ENCODE assay signal across 1 cellular context in the genomic region with DNA sequence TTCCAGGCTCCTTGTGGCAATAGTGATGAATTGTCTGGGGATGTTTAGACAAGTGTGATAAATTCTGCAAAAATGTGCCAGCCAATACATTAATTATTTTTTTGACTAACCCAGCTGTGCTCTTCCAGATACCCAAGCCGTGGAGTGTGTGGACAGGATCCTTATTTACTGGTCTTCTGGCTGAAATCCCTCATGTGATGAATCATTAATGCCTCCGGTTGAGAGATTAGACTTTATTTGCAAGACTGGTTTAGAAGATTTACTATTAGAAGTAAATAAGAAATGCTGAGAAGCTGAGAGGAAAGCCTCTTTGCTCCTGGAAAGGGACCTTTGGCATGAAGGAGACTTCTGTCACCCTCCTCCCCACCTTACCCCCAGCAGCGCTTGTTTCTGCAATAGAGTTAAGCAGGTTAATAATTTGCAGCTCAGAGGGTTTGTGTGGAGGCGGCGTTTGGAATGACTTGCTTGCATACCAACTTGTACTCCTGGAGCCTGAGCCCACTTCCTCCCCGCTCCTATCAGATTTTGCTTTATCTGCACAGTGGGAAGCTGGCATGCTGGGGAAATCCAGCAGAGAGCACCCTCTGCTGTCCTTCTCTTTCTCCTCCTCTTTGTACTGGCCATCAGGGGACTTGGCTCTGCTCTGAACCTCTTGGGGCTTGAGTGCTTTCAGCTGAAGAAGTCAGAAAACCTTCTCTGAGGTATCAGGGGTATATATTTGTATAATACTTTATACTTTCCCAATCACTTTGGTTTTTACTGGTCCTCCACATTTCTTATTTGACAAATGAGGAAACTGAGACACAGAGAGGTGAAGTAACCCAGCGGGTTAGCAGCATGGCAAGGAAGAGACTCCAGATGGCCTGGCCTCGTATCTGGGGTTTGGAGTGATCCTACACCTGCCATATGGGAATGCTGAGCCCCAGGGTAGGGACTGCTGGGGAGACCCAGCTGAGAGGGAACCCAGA.
TF ChIP-seq lines count a peak whose summit lies in the region.

No MANE protein-coding gene starts in this region.

TF ChIP-seq in HepG2, 621 proteins besides CTCF, POLR2A, EP300 and RAD21 (continued from another document and continues in another):
- TF ChIP-seq, protein P1, sequence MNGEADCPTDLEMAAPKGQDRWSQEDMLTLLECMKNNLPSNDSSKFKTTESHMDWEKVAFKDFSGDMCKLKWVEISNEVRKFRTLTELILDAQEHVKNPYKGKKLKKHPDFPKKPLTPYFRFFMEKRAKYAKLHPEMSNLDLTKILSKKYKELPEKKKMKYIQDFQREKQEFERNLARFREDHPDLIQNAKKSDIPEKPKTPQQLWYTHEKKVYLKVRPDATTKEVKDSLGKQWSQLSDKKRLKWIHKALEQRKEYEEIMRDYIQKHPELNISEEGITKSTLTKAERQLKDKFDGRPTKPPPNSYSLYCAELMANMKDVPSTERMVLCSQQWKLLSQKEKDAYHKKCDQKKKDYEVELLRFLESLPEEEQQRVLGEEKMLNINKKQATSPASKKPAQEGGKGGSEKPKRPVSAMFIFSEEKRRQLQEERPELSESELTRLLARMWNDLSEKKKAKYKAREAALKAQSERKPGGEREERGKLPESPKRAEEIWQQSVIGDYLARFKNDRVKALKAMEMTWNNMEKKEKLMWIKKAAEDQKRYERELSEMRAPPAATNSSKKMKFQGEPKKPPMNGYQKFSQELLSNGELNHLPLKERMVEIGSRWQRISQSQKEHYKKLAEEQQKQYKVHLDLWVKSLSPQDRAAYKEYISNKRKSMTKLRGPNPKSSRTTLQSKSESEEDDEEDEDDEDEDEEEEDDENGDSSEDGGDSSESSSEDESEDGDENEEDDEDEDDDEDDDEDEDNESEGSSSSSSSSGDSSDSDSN (CRISPR knock-in tag; IDR thresholded peaks at IDR 0.05): peak; percentile 50
- TF ChIP-seq, protein P2, sequence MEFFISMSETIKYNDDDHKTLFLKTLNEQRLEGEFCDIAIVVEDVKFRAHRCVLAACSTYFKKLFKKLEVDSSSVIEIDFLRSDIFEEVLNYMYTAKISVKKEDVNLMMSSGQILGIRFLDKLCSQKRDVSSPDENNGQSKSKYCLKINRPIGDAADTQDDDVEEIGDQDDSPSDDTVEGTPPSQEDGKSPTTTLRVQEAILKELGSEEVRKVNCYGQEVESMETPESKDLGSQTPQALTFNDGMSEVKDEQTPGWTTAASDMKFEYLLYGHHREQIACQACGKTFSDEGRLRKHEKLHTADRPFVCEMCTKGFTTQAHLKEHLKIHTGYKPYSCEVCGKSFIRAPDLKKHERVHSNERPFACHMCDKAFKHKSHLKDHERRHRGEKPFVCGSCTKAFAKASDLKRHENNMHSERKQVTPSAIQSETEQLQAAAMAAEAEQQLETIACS (CRISPR knock-in tag; IDR thresholded peaks at IDR 0.05): no peak
- TF ChIP-seq, protein P3, sequence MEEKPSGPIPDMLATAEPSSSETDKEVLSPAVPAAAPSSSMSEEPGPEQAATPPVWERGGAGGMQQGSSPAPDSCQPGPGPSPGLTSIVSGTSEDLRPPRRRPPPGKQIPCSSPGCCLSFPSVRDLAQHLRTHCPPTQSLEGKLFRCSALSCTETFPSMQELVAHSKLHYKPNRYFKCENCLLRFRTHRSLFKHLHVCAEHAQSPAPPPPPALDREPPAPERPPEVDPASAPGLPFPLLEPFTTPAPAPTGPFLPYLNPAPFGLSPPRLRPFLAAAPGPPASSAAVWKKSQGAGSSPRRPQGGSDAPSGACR (CRISPR knock-in tag; IDR thresholded peaks at IDR 0.05): 0 out of 2 replicates have a peak, but pooled peaks have one; percentile 37
- TF ChIP-seq TCF7 (IDR thresholded peaks at IDR 0.05; ENCODE audit: low read depth): no peak
- TF ChIP-seq CREB1 (IDR thresholded peaks at IDR 0.05): no peak
- TF ChIP-seq CREB1 (CRISPR knock-in tag; IDR thresholded peaks at IDR 0.05): no peak
- TF ChIP-seq WIZ (CRISPR knock-in tag; IDR thresholded peaks at IDR 0.05): 0 out of 2 replicates have a peak, but pooled peaks have one; percentile 38
- TF ChIP-seq MXI1 (IDR thresholded peaks at IDR 0.05; ENCODE audit: borderline replicate concordance, low read depth, low read length): no peak; the same call in 2 of the 3 replicates
- TF ChIP-seq FOXJ3 (CRISPR knock-in tag; IDR thresholded peaks at IDR 0.05; ENCODE audit: borderline replicate concordance): peak; percentile 21; the same call in 1 of the 2 replicates
- TF ChIP-seq, protein P4, sequence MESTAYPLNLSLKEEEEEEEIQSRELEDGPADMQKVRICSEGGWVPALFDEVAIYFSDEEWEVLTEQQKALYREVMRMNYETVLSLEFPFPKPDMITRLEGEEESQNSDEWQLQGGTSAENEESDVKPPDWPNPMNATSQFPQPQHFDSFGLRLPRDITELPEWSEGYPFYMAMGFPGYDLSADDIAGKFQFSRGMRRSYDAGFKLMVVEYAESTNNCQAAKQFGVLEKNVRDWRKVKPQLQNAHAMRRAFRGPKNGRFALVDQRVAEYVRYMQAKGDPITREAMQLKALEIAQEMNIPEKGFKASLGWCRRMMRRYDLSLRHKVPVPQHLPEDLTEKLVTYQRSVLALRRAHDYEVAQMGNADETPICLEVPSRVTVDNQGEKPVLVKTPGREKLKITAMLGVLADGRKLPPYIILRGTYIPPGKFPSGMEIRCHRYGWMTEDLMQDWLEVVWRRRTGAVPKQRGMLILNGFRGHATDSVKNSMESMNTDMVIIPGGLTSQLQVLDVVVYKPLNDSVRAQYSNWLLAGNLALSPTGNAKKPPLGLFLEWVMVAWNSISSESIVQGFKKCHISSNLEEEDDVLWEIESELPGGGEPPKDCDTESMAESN (CRISPR knock-in tag; conservative IDR thresholded peaks at IDR 0.05): 0 out of 2 replicates have a peak, but pooled peaks have one; percentile 64
- TF ChIP-seq KLF6 (CRISPR knock-in tag; IDR thresholded peaks at IDR 0.05): peak; percentile 47; the same call in 1 of the 2 replicates
- TF ChIP-seq NFIB (CRISPR knock-in tag; IDR thresholded peaks at IDR 0.05; ENCODE audit: borderline replicate concordance): no peak
- TF ChIP-seq, protein P5, sequence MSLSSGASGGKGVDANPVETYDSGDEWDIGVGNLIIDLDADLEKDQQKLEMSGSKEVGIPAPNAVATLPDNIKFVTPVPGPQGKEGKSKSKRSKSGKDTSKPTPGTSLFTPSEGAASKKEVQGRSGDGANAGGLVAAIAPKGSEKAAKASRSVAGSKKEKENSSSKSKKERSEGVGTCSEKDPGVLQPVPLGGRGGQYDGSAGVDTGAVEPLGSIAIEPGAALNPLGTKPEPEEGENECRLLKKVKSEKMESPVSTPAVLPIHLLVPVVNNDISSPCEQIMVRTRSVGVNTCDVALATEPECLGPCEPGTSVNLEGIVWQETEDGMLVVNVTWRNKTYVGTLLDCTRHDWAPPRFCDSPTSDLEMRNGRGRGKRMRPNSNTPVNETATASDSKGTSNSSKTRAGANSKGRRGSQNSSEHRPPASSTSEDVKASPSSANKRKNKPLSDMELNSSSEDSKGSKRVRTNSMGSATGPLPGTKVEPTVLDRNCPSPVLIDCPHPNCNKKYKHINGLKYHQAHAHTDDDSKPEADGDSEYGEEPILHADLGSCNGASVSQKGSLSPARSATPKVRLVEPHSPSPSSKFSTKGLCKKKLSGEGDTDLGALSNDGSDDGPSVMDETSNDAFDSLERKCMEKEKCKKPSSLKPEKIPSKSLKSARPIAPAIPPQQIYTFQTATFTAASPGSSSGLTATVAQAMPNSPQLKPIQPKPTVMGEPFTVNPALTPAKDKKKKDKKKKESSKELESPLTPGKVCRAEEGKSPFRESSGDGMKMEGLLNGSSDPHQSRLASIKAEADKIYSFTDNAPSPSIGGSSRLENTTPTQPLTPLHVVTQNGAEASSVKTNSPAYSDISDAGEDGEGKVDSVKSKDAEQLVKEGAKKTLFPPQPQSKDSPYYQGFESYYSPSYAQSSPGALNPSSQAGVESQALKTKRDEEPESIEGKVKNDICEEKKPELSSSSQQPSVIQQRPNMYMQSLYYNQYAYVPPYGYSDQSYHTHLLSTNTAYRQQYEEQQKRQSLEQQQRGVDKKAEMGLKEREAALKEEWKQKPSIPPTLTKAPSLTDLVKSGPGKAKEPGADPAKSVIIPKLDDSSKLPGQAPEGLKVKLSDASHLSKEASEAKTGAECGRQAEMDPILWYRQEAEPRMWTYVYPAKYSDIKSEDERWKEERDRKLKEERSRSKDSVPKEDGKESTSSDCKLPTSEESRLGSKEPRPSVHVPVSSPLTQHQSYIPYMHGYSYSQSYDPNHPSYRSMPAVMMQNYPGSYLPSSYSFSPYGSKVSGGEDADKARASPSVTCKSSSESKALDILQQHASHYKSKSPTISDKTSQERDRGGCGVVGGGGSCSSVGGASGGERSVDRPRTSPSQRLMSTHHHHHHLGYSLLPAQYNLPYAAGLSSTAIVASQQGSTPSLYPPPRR (CRISPR knock-in tag; IDR thresholded peaks at IDR 0.05; ENCODE audit: borderline replicate concordance): 0 out of 2 replicates have a peak, but pooled peaks have one; percentile 37
- TF ChIP-seq, protein P6, sequence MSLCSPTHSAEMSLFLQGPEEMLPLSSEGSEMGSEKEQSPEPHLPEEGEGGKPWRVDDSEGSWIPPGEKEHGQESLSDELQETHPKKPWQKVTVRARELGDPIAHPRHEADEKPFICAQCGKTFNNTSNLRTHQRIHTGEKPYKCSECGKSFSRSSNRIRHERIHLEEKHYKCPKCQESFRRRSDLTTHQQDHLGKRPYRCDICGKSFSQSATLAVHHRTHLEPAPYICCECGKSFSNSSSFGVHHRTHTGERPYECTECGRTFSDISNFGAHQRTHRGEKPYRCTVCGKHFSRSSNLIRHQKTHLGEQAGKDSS (CRISPR knock-in tag; IDR thresholded peaks at IDR 0.05; ENCODE audit: borderline replicate concordance, low read depth): peak; percentile 44; the same call in 1 of the 2 replicates
- TF ChIP-seq TGIF2 (CRISPR knock-in tag; IDR thresholded peaks at IDR 0.05): no peak
- TF ChIP-seq HOXA9 (CRISPR knock-in tag; IDR thresholded peaks at IDR 0.05; ENCODE audit: borderline replicate concordance): no peak
- TF ChIP-seq, protein P7, sequence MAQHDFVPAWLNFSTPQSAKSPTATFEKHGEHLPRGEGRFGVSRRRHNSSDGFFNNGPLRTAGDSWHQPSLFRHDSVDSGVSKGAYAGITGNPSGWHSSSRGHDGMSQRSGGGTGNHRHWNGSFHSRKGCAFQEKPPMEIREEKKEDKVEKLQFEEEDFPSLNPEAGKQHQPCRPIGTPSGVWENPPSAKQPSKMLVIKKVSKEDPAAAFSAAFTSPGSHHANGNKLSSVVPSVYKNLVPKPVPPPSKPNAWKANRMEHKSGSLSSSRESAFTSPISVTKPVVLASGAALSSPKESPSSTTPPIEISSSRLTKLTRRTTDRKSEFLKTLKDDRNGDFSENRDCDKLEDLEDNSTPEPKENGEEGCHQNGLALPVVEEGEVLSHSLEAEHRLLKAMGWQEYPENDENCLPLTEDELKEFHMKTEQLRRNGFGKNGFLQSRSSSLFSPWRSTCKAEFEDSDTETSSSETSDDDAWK (CRISPR knock-in tag; IDR thresholded peaks at IDR 0.05): no peak
- no peak for TF ChIP-seq ZNF225 (CRISPR knock-in tag; IDR thresholded peaks at IDR 0.05)
- TF ChIP-seq RFXANK (CRISPR knock-in tag; IDR thresholded peaks at IDR 0.05): no peak
- peak; percentile 59; the same call in 1 of the 2 replicates for TF ChIP-seq BORCS8-MEF2B (CRISPR knock-in tag; IDR thresholded peaks at IDR 0.05)
- TF ChIP-seq ZNF790 (CRISPR knock-in tag; IDR thresholded peaks at IDR 0.05; ENCODE audit: borderline replicate concordance): no peak
- no peak for TF ChIP-seq TAF1 (CRISPR knock-in tag; IDR thresholded peaks at IDR 0.05)
- no peak for TF ChIP-seq KLF13 (CRISPR knock-in tag; IDR thresholded peaks at IDR 0.05)
- no peak for TF ChIP-seq SRY (CRISPR knock-in tag; IDR thresholded peaks at IDR 0.05)
- TF ChIP-seq, protein P8, sequence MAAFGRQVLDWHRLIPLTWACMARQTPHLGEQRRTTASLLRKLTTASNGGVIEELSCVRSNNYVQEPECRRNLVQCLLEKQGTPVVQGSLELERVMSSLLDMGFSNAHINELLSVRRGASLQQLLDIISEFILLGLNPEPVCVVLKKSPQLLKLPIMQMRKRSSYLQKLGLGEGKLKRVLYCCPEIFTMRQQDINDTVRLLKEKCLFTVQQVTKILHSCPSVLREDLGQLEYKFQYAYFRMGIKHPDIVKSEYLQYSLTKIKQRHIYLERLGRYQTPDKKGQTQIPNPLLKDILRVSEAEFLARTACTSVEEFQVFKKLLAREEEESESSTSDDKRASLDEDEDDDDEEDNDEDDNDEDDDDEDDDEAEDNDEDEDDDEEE (CRISPR knock-in tag; IDR thresholded peaks at IDR 0.05): no peak
- no peak for TF ChIP-seq GABPA (IDR thresholded peaks at IDR 0.05; ENCODE audit: low read depth, low read length)
- TF ChIP-seq GABPA (CRISPR knock-in tag; IDR thresholded peaks at IDR 0.05; ENCODE audit: low read depth): peak; percentile 60; the same call in 1 of the 2 replicates
- TF ChIP-seq, protein P9, sequence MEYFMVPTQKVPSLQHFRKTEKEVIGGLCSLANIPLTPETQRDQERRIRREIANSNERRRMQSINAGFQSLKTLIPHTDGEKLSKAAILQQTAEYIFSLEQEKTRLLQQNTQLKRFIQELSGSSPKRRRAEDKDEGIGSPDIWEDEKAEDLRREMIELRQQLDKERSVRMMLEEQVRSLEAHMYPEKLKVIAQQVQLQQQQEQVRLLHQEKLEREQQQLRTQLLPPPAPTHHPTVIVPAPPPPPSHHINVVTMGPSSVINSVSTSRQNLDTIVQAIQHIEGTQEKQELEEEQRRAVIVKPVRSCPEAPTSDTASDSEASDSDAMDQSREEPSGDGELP (IDR thresholded peaks at IDR 0.05; ENCODE audit: borderline replicate concordance, low read depth): no peak
- TF ChIP-seq, protein P10, sequence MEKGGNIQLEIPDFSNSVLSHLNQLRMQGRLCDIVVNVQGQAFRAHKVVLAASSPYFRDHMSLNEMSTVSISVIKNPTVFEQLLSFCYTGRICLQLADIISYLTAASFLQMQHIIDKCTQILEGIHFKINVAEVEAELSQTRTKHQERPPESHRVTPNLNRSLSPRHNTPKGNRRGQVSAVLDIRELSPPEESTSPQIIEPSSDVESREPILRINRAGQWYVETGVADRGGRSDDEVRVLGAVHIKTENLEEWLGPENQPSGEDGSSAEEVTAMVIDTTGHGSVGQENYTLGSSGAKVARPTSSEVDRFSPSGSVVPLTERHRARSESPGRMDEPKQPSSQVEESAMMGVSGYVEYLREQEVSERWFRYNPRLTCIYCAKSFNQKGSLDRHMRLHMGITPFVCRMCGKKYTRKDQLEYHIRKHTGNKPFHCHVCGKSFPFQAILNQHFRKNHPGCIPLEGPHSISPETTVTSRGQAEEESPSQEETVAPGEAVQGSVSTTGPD (CRISPR knock-in tag; IDR thresholded peaks at IDR 0.05): no peak
- no peak; the same call in 1 of the 2 replicates for TF ChIP-seq ZNF556 (CRISPR knock-in tag; IDR thresholded peaks at IDR 0.05; ENCODE audit: borderline replicate concordance)
- TF ChIP-seq, protein P11, sequence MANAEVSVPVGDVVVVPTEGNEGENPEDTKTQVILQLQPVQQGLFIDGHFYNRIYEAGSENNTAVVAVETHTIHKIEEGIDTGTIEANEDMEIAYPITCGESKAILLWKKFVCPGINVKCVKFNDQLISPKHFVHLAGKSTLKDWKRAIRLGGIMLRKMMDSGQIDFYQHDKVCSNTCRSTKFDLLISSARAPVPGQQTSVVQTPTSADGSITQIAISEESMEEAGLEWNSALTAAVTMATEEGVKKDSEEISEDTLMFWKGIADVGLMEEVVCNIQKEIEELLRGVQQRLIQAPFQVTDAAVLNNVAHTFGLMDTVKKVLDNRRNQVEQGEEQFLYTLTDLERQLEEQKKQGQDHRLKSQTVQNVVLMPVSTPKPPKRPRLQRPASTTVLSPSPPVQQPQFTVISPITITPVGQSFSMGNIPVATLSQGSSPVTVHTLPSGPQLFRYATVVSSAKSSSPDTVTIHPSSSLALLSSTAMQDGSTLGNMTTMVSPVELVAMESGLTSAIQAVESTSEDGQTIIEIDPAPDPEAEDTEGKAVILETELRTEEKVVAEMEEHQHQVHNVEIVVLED (CRISPR knock-in tag; IDR thresholded peaks at IDR 0.05; ENCODE audit: borderline replicate concordance): no peak
